Comparison of ENCODE assay signal across 20 cellular contexts in genomic region chr1:102593276-102593675, GRCh38.
"Had no signal": no experiment of that assay in that cellular context is flagged by ENCODE, and none has a peak within 500 bp of the region (broad histone marks: within the 10 kb centered on the region; RNA-seq: fewer than 3 reads in every experiment).

No MANE protein-coding gene starts in this region.

- H3K4me3 ChIP-seq: lower lobe of right lung, spleen, testis, upper lobe of right lung had no signal

- H3K27ac Mint-ChIP-seq: activated naive CD8-positive, alpha-beta T cell; activated T-helper 1 cell treated with anti-CD3 and anti-CD28 coated beads, Interleukin-12 subunit alpha, Interleukin-12 subunit beta, Interleukin-2, Interleukin-4 antibody, amounts not matched to agents 30 ng/mL and 10 ng/mL and 1 ng/mL, durations not matched to agents 14 hours and 24 hours and 36 hours; effector memory CD8-positive, alpha-beta T cell; mesothelial cell of epicardium; nephron; stimulated activated memory B cell treated with anti-CD40 and anti-IgM and Interleukin-4, amounts not matched to agents 10 μg/mL and 1 μg/mL and 100 μg/mL, for 72 hours had no signal

- H3K9me3 Mint-ChIP-seq: activated T-helper 1 cell treated with anti-CD3 and anti-CD28 coated beads, Interleukin-12 subunit alpha, Interleukin-12 subunit beta, Interleukin-2, Interleukin-4 antibody, amounts not matched to agents 30 ng/mL and 10 ng/mL and 1 ng/mL, durations not matched to agents 14 hours and 24 hours and 36 hours; nephron; stimulated activated memory B cell treated with anti-CD40 and anti-IgM and Interleukin-4, amounts not matched to agents 10 μg/mL and 1 μg/mL and 100 μg/mL, for 72 hours had no signal

- H3K4me3 Mint-ChIP-seq: activated naive CD8-positive, alpha-beta T cell; activated T-helper 1 cell treated with anti-CD3 and anti-CD28 coated beads, Interleukin-12 subunit alpha, Interleukin-12 subunit beta, Interleukin-2, Interleukin-4 antibody, amounts not matched to agents 30 ng/mL and 10 ng/mL and 1 ng/mL, durations not matched to agents 14 hours and 24 hours and 36 hours; effector memory CD8-positive, alpha-beta T cell; mesothelial cell of epicardium; nephron; stimulated activated memory B cell treated with anti-CD40 and anti-IgM and Interleukin-4, amounts not matched to agents 10 μg/mL and 1 μg/mL and 100 μg/mL, for 72 hours had no signal

- H3K4me1 ChIP-seq: lower lobe of right lung, parathyroid adenoma, spleen, testis, upper lobe of right lung had no signal

- H3K36me3 Mint-ChIP-seq: activated naive CD8-positive, alpha-beta T cell; mesothelial cell of epicardium; stimulated activated memory B cell treated with anti-CD40 and anti-IgM and Interleukin-4, amounts not matched to agents 10 μg/mL and 1 μg/mL and 100 μg/mL, for 72 hours had no signal

- FAIRE-seq: islet of Langerhans had no signal

- H3K27me3 ChIP-seq: spleen, testis, upper lobe of right lung had no signal

- H3K36me3 ChIP-seq: lower lobe of right lung, spleen, upper lobe of right lung, WERI-Rb-1 had no signal

- H3K27me3 Mint-ChIP-seq: activated naive CD8-positive, alpha-beta T cell; effector memory CD8-positive, alpha-beta T cell; stimulated activated memory B cell treated with anti-CD40 and anti-IgM and Interleukin-4, amounts not matched to agents 10 μg/mL and 1 μg/mL and 100 μg/mL, for 72 hours had no signal

- H3K4me1 Mint-ChIP-seq: nephron; stimulated activated memory B cell treated with anti-CD40 and anti-IgM and Interleukin-4, amounts not matched to agents 10 μg/mL and 1 μg/mL and 100 μg/mL, for 72 hours had no signal

- H3K9me3 ChIP-seq: lower lobe of right lung, testis, upper lobe of right lung had no signal

- ATAC-seq: effector memory CD8-positive, alpha-beta T cell; left colon; lower lobe of right lung; stimulated activated memory B cell treated with anti-CD40 and anti-IgM and Interleukin-4, amounts not matched to agents 10 μg/mL and 1 μg/mL and 100 μg/mL, for 72 hours; upper lobe of right lung had no signal

- H3K27ac ChIP-seq: lower lobe of right lung, parathyroid adenoma, spleen, testis, upper lobe of right lung, WERI-Rb-1 had no signal

- DNase-seq: activated CD4-positive, alpha-beta T cell treated with anti-CD3 and anti-CD28 coated beads, Interleukin-2, amount 50 U/mL, for 4 hours; activated gamma-delta T cell treated with Interleukin-2 at 50 U/mL for 16 hours; activated T-cell treated with anti-CD3 and anti-CD28 coated beads for 4 hours; effector memory CD8-positive, alpha-beta T cell; hippocampal formation; left colon; lower lobe of right lung; spleen; stimulated activated CD4-positive, alpha-beta T cell treated with anti-CD3 and anti-CD28 coated beads, Interleukin-4, amount 100 ng/mL, for 4 hours; T-helper 2 cell; testis; upper lobe of right lung; WERI-Rb-1 had no signal
